ENCODE assay signal across 10 cellular contexts in genomic region chr5:68261174-68262021, GRCh38. TPM values are rescaled to one million over a fixed set of nuclear protein-coding genes. Genes with fewer than 3 reads are reported as not detected.
DNase-seq lines count a peak whose midpoint lies in the region; ATAC-seq and TF ChIP-seq lines count a peak whose summit lies in the region.
"Had no signal": no experiment of that assay in that cellular context is flagged by ENCODE, and none has a peak within 500 bp of the region (broad histone marks: within the 10 kb centered on the region; RNA-seq: fewer than 3 reads in every experiment).

No MANE protein-coding gene starts in this region.

- no peaks in the 10 kb centered on the region for H3K9me3 Mint-ChIP-seq in activated T-cell treated with anti-CD3 and anti-CD28 coated beads, Interleukin-2, amount 50 U/mL, for 24 hours
- H3K9me3 Mint-ChIP-seq in activated T-cell treated with anti-CD3 and anti-CD28 coated beads, Interleukin-2, amount 50 U/mL, for 4 hours: no peaks in the 10 kb centered on the region
- peaks cover 6% of the 10 kb centered on the region for H3K9me3 Mint-ChIP-seq in nephron progenitor cell

- peak; percentile 21 to 52 for TF ChIP-seq EP300 in tibial nerve (IDR thresholded peaks at IDR 0.05)

- peaks cover 11% of the 10 kb centered on the region for H3K36me3 Mint-ChIP-seq in activated T-cell treated with anti-CD3 and anti-CD28 coated beads, Interleukin-2, amount 50 U/mL, for 24 hours (ENCODE audit: low read depth)
- no peaks in the 10 kb centered on the region for H3K36me3 Mint-ChIP-seq in activated T-cell treated with anti-CD3 and anti-CD28 coated beads, Interleukin-2, amount 50 U/mL, for 4 hours (ENCODE audit: insufficient read depth)
- no peaks in the 10 kb centered on the region for H3K36me3 Mint-ChIP-seq in T-helper 17 cell (ENCODE audit: low read depth)
- H3K36me3 Mint-ChIP-seq in nephron progenitor cell (ENCODE audit: low read depth): peaks cover 61% of the 10 kb centered on the region

- no peak for DNase-seq in activated T-cell treated with anti-CD3 and anti-CD28 coated beads, Interleukin-2, amount 50 U/mL, for 24 hours
- DNase-seq in activated T-cell treated with anti-CD3 and anti-CD28 coated beads, Interleukin-2, amount 50 U/mL, for 4 hours: no peak
- DNase-seq in T-helper 17 cell (no peak), iris pigment epithelial cell (ENCODE audit: low read depth) (peak; percentile 44), tibial nerve (ENCODE audit: low spot score in 2 of 2) (no peak), NOMO-1 (lab: John Stamatoyannopoulos, UW; ENCODE audit: unreplicated experiment in 2 of 2) (no peak), nephron progenitor cell (no peak)
- DNase-seq: activated CD4-positive, alpha-beta T cell treated with anti-CD3 and anti-CD28 coated beads for 1 hour; retina had no signal

- peak overlapping the region; percentile 51 for H3K27ac Mint-ChIP-seq in activated T-cell treated with anti-CD3 and anti-CD28 coated beads, Interleukin-2, amount 50 U/mL, for 24 hours
- peak overlapping the region; percentile 94 for H3K27ac Mint-ChIP-seq in T-helper 17 cell
- H3K27ac Mint-ChIP-seq in nephron progenitor cell: no peak overlapping the region

- no peaks in the 10 kb centered on the region for H3K27me3 ChIP-seq in tibial nerve

- H3K9me3 ChIP-seq in T-helper 17 cell (ENCODE audit: control insufficient read depth, low read length, poor library complexity, severe bottlenecking): no peaks in the 10 kb centered on the region
- H3K9me3 ChIP-seq in tibial nerve: no peaks in the 10 kb centered on the region

- H3K36me3 ChIP-seq in tibial nerve: no peaks in the 10 kb centered on the region

- peaks cover 87% of the 10 kb centered on the region for H3K4me1 Mint-ChIP-seq in activated T-cell treated with anti-CD3 and anti-CD28 coated beads, Interleukin-2, amount 50 U/mL, for 24 hours (ENCODE audit: low read depth)
- peaks cover 87% of the 10 kb centered on the region for H3K4me1 Mint-ChIP-seq in activated T-cell treated with anti-CD3 and anti-CD28 coated beads, Interleukin-2, amount 50 U/mL, for 4 hours (ENCODE audit: low read depth)
- H3K4me1 Mint-ChIP-seq in T-helper 17 cell: peaks cover 54% of the 10 kb centered on the region
- peaks cover 54% of the 10 kb centered on the region for H3K4me1 Mint-ChIP-seq in nephron progenitor cell

- TF ChIP-seq CTCF in tibial nerve (IDR thresholded peaks at IDR 0.05): peak in 1 of 5 experiments; percentile 24
- TF ChIP-seq CTCF in nephron progenitor cell (IDR thresholded peaks at IDR 0.05): no peak

- peaks cover 0 to 91% (median 75%) of the 10 kb centered on the region in 4 donors for H3K4me1 ChIP-seq in tibial nerve

- H3K4me3 Mint-ChIP-seq in activated T-cell treated with anti-CD3 and anti-CD28 coated beads, Interleukin-2, amount 50 U/mL, for 24 hours: no peak overlapping the region
- H3K4me3 Mint-ChIP-seq in activated T-cell treated with anti-CD3 and anti-CD28 coated beads, Interleukin-2, amount 50 U/mL, for 4 hours: no peak overlapping the region
- no peak overlapping the region for H3K4me3 Mint-ChIP-seq in T-helper 17 cell
- H3K4me3 Mint-ChIP-seq in nephron progenitor cell: no peak overlapping the region

- no peaks in the 10 kb centered on the region for H3K27me3 Mint-ChIP-seq in activated T-cell treated with anti-CD3 and anti-CD28 coated beads, Interleukin-2, amount 50 U/mL, for 24 hours
- H3K27me3 Mint-ChIP-seq in activated T-cell treated with anti-CD3 and anti-CD28 coated beads, Interleukin-2, amount 50 U/mL, for 4 hours (ENCODE audit: low read depth): no peaks in the 10 kb centered on the region
- H3K27me3 Mint-ChIP-seq in T-helper 17 cell (no peaks in the 10 kb centered on the region), nephron progenitor cell (ENCODE audit: low read depth, poor library complexity) (peaks cover 2% of the 10 kb centered on the region)

- ATAC-seq in activated T-cell treated with anti-CD3 and anti-CD28 coated beads, Interleukin-2, amount 50 U/mL, for 4 hours: no peak
- ATAC-seq in T-helper 17 cell (no peak), HG02884 (IDR thresholded peaks at IDR 0.05; ENCODE audit: unreplicated experiment) (no peak)

- no peak overlapping the region for H3K4me3 ChIP-seq in tibial nerve

- H3K27ac ChIP-seq in tibial nerve: peak overlapping the region in 2 of 4 donors; percentile 61 to 91

- no peak for TF ChIP-seq POLR2A in tibial nerve (IDR thresholded peaks at IDR 0.05)

- 59% methylated on average over 4 of the region's 4 CpGs for WGBS in tibial nerve, 2 donors

RNA-seq across cellular contexts. Expression of gene PIK3R1, which starts 45.8 kb away (rescaled TPM):
- total RNA-seq in activated T-cell treated with anti-CD3 and anti-CD28 coated beads, Interleukin-2, amount 50 U/mL, for 4 hours: 10 to 100 TPM; 21.1 to 23.6 (median 22.5) TPM
- 100 to 1,000 TPM; 212 to 306 TPM for total RNA-seq in T-helper 17 cell
- 100 to 1,000 TPM; 166 to 621 (median 433) TPM for total RNA-seq in tibial nerve

Comparison
In these comparisons a context has a peak if more than half of its experiments do, and no peak if none do; other contexts are left out.
1. RNA of gene PIK3R1, which starts 45.8 kb away (total RNA-seq): 166 to 621 TPM in tibial nerve and 212 to 306 TPM in T-helper 17 cell; 21.1 to 23.6 TPM in activated T-cell treated with anti-CD3 and anti-CD28 coated beads, Interleukin-2, amount 50 U/mL, for 4 hours; every median in the first group is over 4 times any median in the second.